ENCODE assay signal across 22 cellular contexts in the genomic region with DNA sequence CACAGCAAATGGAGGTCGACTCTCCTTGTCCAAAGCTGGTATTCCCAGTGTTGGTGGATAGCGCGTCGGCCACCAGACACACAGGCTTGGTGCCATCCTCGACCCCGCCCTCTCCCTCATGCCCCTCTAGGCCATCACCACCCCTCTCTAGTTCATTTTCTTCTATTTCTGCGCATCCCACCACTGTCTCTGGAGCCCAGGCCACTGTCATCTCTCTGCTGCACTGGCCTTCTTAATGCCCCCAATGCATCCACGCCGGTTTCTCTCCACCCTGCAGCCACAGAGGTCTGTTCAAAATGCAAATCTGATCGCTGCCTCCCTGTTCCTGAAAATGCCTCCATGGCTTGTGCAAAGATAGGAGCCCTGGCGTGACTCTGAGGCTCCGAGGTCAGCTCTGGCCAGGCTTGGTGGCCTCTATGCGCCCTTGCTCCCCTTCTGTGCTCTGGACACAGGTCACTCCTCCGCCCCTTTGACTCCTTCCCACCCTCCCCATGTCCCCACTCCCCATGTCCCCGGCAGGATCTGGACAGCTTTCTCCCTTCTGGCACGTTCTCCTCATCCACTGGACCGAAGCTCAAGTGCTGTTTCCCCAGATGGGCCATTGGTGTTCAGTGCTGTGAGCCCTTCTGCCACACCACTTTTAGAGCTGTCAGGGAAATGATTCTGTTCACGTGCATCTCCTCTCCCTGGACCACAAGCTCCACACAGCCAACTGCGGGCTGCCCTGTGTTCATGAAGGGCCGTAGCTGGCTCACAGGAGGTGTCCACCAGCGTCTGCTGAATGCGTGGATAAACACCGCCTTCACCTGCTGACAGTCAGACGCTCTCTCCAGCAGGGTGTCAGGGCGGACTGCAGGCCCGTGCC. TPM values are rescaled to one million over a fixed set of nuclear protein-coding genes. Genes with fewer than 3 reads are reported as not detected.
A peak's percentile ranks its signal among the peaks of the same experiment; 100 is the strongest.
DNase-seq lines count a peak whose midpoint lies in the region; ATAC-seq and TF ChIP-seq lines count a peak whose summit lies in the region.
"Had no signal": no experiment of that assay in that cellular context is flagged by ENCODE, and none has a peak within 500 bp of the region (broad histone marks: within the 10 kb centered on the region; RNA-seq: fewer than 3 reads in every experiment).

No MANE protein-coding gene starts in this region.

- ATAC-seq in left lobe of liver (no peak), GM18517 (IDR thresholded peaks at IDR 0.05; ENCODE audit: unreplicated experiment) (no peak)
- ATAC-seq: pancreas, right lobe of liver had no signal

- no peaks in the 10 kb centered on the region for H3K4me1 ChIP-seq in testis
- H3K4me1 ChIP-seq: pancreas had no signal

- H3K36me3 Mint-ChIP-seq in brain: no peaks in the 10 kb centered on the region

- peak; percentile 50 for DNase-seq in activated effector memory CD4-positive, alpha-beta T cell treated with anti-CD3 and anti-CD28 coated beads, Interleukin-2, amount 50 U/mL, for 16 hours
- no peak for DNase-seq in activated effector memory CD4-positive, alpha-beta T cell treated with Interleukin-2 at 50 U/mL for 16 hours
- DNase-seq in left lobe of liver (ENCODE audit: low spot score): peak; percentile 27
- peak; percentile 10 for DNase-seq in testis
- DNase-seq in MG63: no peak
- no peak for DNase-seq in DMS153 treated with DMSO at 0.1 percent for 48 hours (lab: John Stamatoyannopoulos, UW; ENCODE audit: unreplicated experiment)
- DNase-seq: foreskin fibroblast; hypothalamus; KBM-7; MV-4-11; NCI-H1930; NCI-H226; NK-92 treated with Interleukin-12 subunit alpha and Interleukin-12 subunit beta, amount 100 ng/mL, for 24 hours had no signal

- no peak overlapping the region for H3K27ac ChIP-seq in testis
- H3K27ac ChIP-seq: epithelial cell of prostate, pancreas, right lobe of liver, SK-N-MC, thoracic aorta had no signal

- WGBS in testis, 2 donors: 86 to 87% methylated on average over 20 to 26 of the region's 26 CpGs

- H3K4me3 ChIP-seq in testis: no peak overlapping the region
- H3K4me3 ChIP-seq in MG63: no peak overlapping the region
- H3K4me3 ChIP-seq: pancreas, right lobe of liver, SK-N-MC, thoracic aorta had no signal

- peak overlapping the region; percentile 28 to 83 (median 72) for H3K27ac Mint-ChIP-seq in brain
- H3K27ac Mint-ChIP-seq: activated T-helper 1 cell treated with anti-CD3 and anti-CD28 coated beads, Interleukin-12 subunit alpha, Interleukin-12 subunit beta, Interleukin-2, Interleukin-4 antibody, amounts not matched to agents 30 ng/mL and 10 ng/mL and 1 ng/mL, durations not matched to agents 14 hours and 24 hours and 36 hours; T-helper 2 cell treated with Interferon-gamma antibody and Interleukin-4, amounts not matched to agents 5 μg/mL and 100 μg/mL, for 36 hours had no signal

- no peak for TF ChIP-seq POLR2A in testis (IDR thresholded peaks at IDR 0.05)

- intact Hi-C loops in testis (cut with DNase I; ENCODE audit: low total_unique reads): no loop called here

- H3K36me3 ChIP-seq in testis (ENCODE audit: low read depth, missing control alignments): no peaks in the 10 kb centered on the region
- no peaks in the 10 kb centered on the region for H3K36me3 ChIP-seq in MG63
- H3K36me3 ChIP-seq: pancreas, right lobe of liver, thoracic aorta had no signal

- H3K27me3 Mint-ChIP-seq in brain: no peaks in the 10 kb centered on the region

- TF ChIP-seq CTCF in brain (conservative IDR thresholded peaks at IDR 0.05) (no peak), testis (IDR thresholded peaks at IDR 0.05) (no peak)

- no peak overlapping the region for H3K4me3 Mint-ChIP-seq in brain
- H3K4me3 Mint-ChIP-seq: activated T-helper 1 cell treated with anti-CD3 and anti-CD28 coated beads, Interleukin-12 subunit alpha, Interleukin-12 subunit beta, Interleukin-2, Interleukin-4 antibody, amounts not matched to agents 30 ng/mL and 10 ng/mL and 1 ng/mL, durations not matched to agents 14 hours and 24 hours and 36 hours; T-helper 2 cell treated with Interferon-gamma antibody and Interleukin-4, amounts not matched to agents 5 μg/mL and 100 μg/mL, for 36 hours had no signal

- H3K9me3 ChIP-seq in testis (no peaks in the 10 kb centered on the region), MG63 (no peaks in the 10 kb centered on the region)
- H3K9me3 ChIP-seq: pancreas, right lobe of liver, thoracic aorta had no signal

- no peaks in the 10 kb centered on the region for H3K9me3 Mint-ChIP-seq in brain
- H3K9me3 Mint-ChIP-seq: activated T-helper 1 cell treated with anti-CD3 and anti-CD28 coated beads, Interleukin-12 subunit alpha, Interleukin-12 subunit beta, Interleukin-2, Interleukin-4 antibody, amounts not matched to agents 30 ng/mL and 10 ng/mL and 1 ng/mL, durations not matched to agents 14 hours and 24 hours and 36 hours; T-helper 2 cell treated with Interferon-gamma antibody and Interleukin-4, amounts not matched to agents 5 μg/mL and 100 μg/mL, for 36 hours had no signal

- peaks cover 17% of the 10 kb centered on the region for H3K4me1 Mint-ChIP-seq in brain

- no peaks in the 10 kb centered on the region for H3K27me3 ChIP-seq in testis
- peaks cover 7% of the 10 kb centered on the region; the same call in 1 of the 2 replicates for H3K27me3 ChIP-seq in MG63
- H3K27me3 ChIP-seq: pancreas, right lobe of liver had no signal

RNA-seq across cellular contexts. Expression of a gene that starts 59.5 kb away (rescaled TPM):
- polyA plus RNA-seq in brain (ENCODE audit: insufficient read depth, low read depth, low replicate concordance) (96.7 TPM), testis (ENCODE audit: insufficient read depth, low read depth, low replicate concordance) (44.3 TPM)
- total RNA-seq in left lobe of liver (102 TPM), testis (10 to 100 TPM; 56.5 to 65.0 TPM)
- 92.1 and 92.7 TPM in 2 replicates for total RNA-seq in MG63 (2014; rRNA removed; shearing (Covaris generic); ENCODE audit: low replicate concordance)

Comparison
In these comparisons a context has a peak if more than half of its experiments do, and no peak if none do; other contexts are left out.
1. DNase-seq: peak in activated effector memory CD4-positive, alpha-beta T cell treated with anti-CD3 and anti-CD28 coated beads, Interleukin-2, amount 50 U/mL, for 16 hours (single experiment), left lobe of liver (single experiment) and testis (single experiment); none in activated effector memory CD4-positive, alpha-beta T cell treated with Interleukin-2 at 50 U/mL for 16 hours (single experiment), MG63 (single experiment) and DMS153 treated with DMSO at 0.1 percent for 48 hours (single experiment).